6 cellular contexts compared by ENCODE assay signal in the genomic region with DNA sequence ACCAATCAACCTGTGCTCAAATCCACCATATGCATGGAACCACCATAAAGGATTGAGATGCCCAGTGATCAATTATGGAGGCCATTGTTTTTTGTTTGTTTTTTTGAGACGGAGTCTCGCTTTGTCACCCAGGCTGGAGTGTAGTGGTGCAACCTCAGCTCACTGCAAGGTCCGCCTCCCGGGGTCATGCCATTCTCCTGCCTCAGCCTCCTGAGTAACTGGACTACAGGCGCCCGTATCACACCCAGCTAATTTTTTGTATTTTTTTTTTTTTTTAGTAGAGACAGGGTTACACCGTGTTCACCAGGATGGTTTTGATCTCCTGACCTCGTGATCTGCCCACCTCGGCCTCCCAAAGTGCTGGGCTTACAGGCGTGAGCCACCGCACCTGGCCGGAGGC. TPM values are rescaled to one million over a fixed set of nuclear protein-coding genes. Genes with fewer than 3 reads are reported as not detected.
A peak's percentile ranks its signal among the peaks of the same experiment; 100 is the strongest.
DNase-seq lines count a peak whose midpoint lies in the region; ATAC-seq and TF ChIP-seq lines count a peak whose summit lies in the region.
"Not testable (repeated sequence)": the region's sequence is repeated elsewhere in the genome, so short reads cannot be mapped to it uniquely, and the experiment has no call there.

No MANE protein-coding gene starts in this region.

- DNase-seq in CD4-positive, alpha-beta T cell; activated CD4-positive, alpha-beta memory T cell treated with anti-CD3 and anti-CD28 coated beads for 36 hours; stimulated activated effector memory CD8-positive, alpha-beta T cell treated with anti-CD3 and anti-CD28 coated beads, Interleukin-12 subunit alpha, Interleukin-12 subunit beta, amount 100 ng/mL, for 72 hours (ENCODE audit: low spot score in 2 of 2): not testable (repeated sequence)

- H3K9me3 ChIP-seq in CD4-positive, alpha-beta T cell (ENCODE audit: control insufficient read depth, low read length); neutrophil: not testable (repeated sequence)

- H3K27me3 Mint-ChIP-seq in CD4-positive, alpha-beta T cell; activated CD4-positive, alpha-beta memory T cell treated with anti-CD3 and anti-CD28 coated beads for 36 hours; activated T-helper 17 cell treated with anti-CD3 and anti-CD28 coated beads, Interleukin-2, amount 50 U/mL, for 72 hours; stimulated activated naive CD8-positive, alpha-beta T cell treated with anti-CD3 and anti-CD28 coated beads, Interleukin-15, Interleukin-2, amounts not matched to agents 100 ng/mL and 50 ng/mL, for 24 hours: not testable (repeated sequence)

- TF ChIP-seq CTCF in CD4-positive, alpha-beta T cell (IDR thresholded peaks at IDR 0.05); neutrophil (IDR thresholded peaks at IDR 0.05): not testable (repeated sequence)

- H3K27me3 ChIP-seq in CD4-positive, alpha-beta T cell (ENCODE audit: control insufficient read depth, insufficient read depth, low read length); neutrophil: not testable (repeated sequence)

- H3K4me3 Mint-ChIP-seq in CD4-positive, alpha-beta T cell = peak overlapping the region; percentile 42
- not testable (repeated sequence) for H3K4me3 Mint-ChIP-seq in activated CD4-positive, alpha-beta memory T cell treated with anti-CD3 and anti-CD28 coated beads for 36 hours; stimulated activated effector memory CD8-positive, alpha-beta T cell treated with anti-CD3 and anti-CD28 coated beads, Interleukin-12 subunit alpha, Interleukin-12 subunit beta, amount 100 ng/mL, for 72 hours; stimulated activated naive CD8-positive, alpha-beta T cell treated with anti-CD3 and anti-CD28 coated beads, Interleukin-15, Interleukin-2, amounts not matched to agents 100 ng/mL and 50 ng/mL, for 24 hours
- H3K4me3 Mint-ChIP-seq in activated T-helper 17 cell treated with anti-CD3 and anti-CD28 coated beads, Interleukin-2, amount 50 U/mL, for 72 hours = peak overlapping the region; percentile 40

- H3K4me1 ChIP-seq in neutrophil (ENCODE audit: control insufficient read depth in 1 of 2, insufficient read depth in 1 of 2, low read depth in 1 of 2, low read length in 1 of 2) = peaks cover 45 to 47% of the 10 kb centered on the region in 2 experiments

- H3K4me3 ChIP-seq in neutrophil (ENCODE audit: low read depth in 1 of 2, low read length in 1 of 2) = not testable (repeated sequence)

- not testable (repeated sequence) for ATAC-seq in CD4-positive, alpha-beta T cell (ENCODE audit: poor library complexity); activated T-helper 17 cell treated with anti-CD3 and anti-CD28 coated beads, Interleukin-2, amount 50 U/mL, for 72 hours (replicated peaks); stimulated activated effector memory CD8-positive, alpha-beta T cell treated with anti-CD3 and anti-CD28 coated beads, Interleukin-12 subunit alpha, Interleukin-12 subunit beta, amount 100 ng/mL, for 72 hours

- H3K27ac ChIP-seq in CD4-positive, alpha-beta T cell (ENCODE audit: low read depth, low read length) = not testable (repeated sequence)
- H3K27ac ChIP-seq in neutrophil = peak overlapping the region; percentile 76

- peaks cover 39% of the 10 kb centered on the region for H3K36me3 Mint-ChIP-seq in CD4-positive, alpha-beta T cell (ENCODE audit: low read depth)
- peaks cover 25% of the 10 kb centered on the region for H3K36me3 Mint-ChIP-seq in activated CD4-positive, alpha-beta memory T cell treated with anti-CD3 and anti-CD28 coated beads for 36 hours
- peaks cover 90% of the 10 kb centered on the region for H3K36me3 Mint-ChIP-seq in activated T-helper 17 cell treated with anti-CD3 and anti-CD28 coated beads, Interleukin-2, amount 50 U/mL, for 72 hours (ENCODE audit: low read depth)
- H3K36me3 Mint-ChIP-seq in stimulated activated effector memory CD8-positive, alpha-beta T cell treated with anti-CD3 and anti-CD28 coated beads, Interleukin-12 subunit alpha, Interleukin-12 subunit beta, amount 100 ng/mL, for 72 hours = peaks cover 38% of the 10 kb centered on the region
- peaks cover 45% of the 10 kb centered on the region for H3K36me3 Mint-ChIP-seq in stimulated activated naive CD8-positive, alpha-beta T cell treated with anti-CD3 and anti-CD28 coated beads, Interleukin-15, Interleukin-2, amounts not matched to agents 100 ng/mL and 50 ng/mL, for 24 hours (ENCODE audit: low read depth)

- peaks cover 54% of the 10 kb centered on the region for H3K36me3 ChIP-seq in neutrophil

- intact Hi-C loops in CD4-positive, alpha-beta T cell (cut with DNase I, micrococcal nuclease); activated CD4-positive, alpha-beta memory T cell treated with anti-CD3 and anti-CD28 coated beads for 36 hours (cut with micrococcal nuclease): not testable (repeated sequence)

- H3K4me1 Mint-ChIP-seq in CD4-positive, alpha-beta T cell (ENCODE audit: low read depth) = peaks cover 63% of the 10 kb centered on the region
- peaks cover 46% of the 10 kb centered on the region for H3K4me1 Mint-ChIP-seq in activated CD4-positive, alpha-beta memory T cell treated with anti-CD3 and anti-CD28 coated beads for 36 hours (ENCODE audit: low read depth)
- peaks cover 52% of the 10 kb centered on the region for H3K4me1 Mint-ChIP-seq in activated T-helper 17 cell treated with anti-CD3 and anti-CD28 coated beads, Interleukin-2, amount 50 U/mL, for 72 hours
- H3K4me1 Mint-ChIP-seq in stimulated activated effector memory CD8-positive, alpha-beta T cell treated with anti-CD3 and anti-CD28 coated beads, Interleukin-12 subunit alpha, Interleukin-12 subunit beta, amount 100 ng/mL, for 72 hours = peaks cover 55% of the 10 kb centered on the region
- peaks cover 49% of the 10 kb centered on the region for H3K4me1 Mint-ChIP-seq in stimulated activated naive CD8-positive, alpha-beta T cell treated with anti-CD3 and anti-CD28 coated beads, Interleukin-15, Interleukin-2, amounts not matched to agents 100 ng/mL and 50 ng/mL, for 24 hours (ENCODE audit: low read depth)

- POLR2A ChIA-PET in CD4-positive, alpha-beta T cell (lab: Charles Lee) = interaction anchor here (0.8 kb wide), 1 partner anchor 81 kb away, joined by 5 read pairs; a partner anchor contains a TSS
- POLR2A ChIA-PET in activated CD4-positive, alpha-beta memory T cell treated with anti-CD3 and anti-CD28 coated beads for 36 hours (lab: Charles Lee) = interaction anchor here (1.1 kb wide), 1 partner anchor 10 kb away, joined by 3 read pairs; no protein-coding TSS in a partner anchor

- H3K9me3 Mint-ChIP-seq in CD4-positive, alpha-beta T cell; activated CD4-positive, alpha-beta memory T cell treated with anti-CD3 and anti-CD28 coated beads for 36 hours; activated T-helper 17 cell treated with anti-CD3 and anti-CD28 coated beads, Interleukin-2, amount 50 U/mL, for 72 hours; stimulated activated effector memory CD8-positive, alpha-beta T cell treated with anti-CD3 and anti-CD28 coated beads, Interleukin-12 subunit alpha, Interleukin-12 subunit beta, amount 100 ng/mL, for 72 hours; stimulated activated naive CD8-positive, alpha-beta T cell treated with anti-CD3 and anti-CD28 coated beads, Interleukin-15, Interleukin-2, amounts not matched to agents 100 ng/mL and 50 ng/mL, for 24 hours: not testable (repeated sequence)

- peak overlapping the region; percentile 90 for H3K27ac Mint-ChIP-seq in CD4-positive, alpha-beta T cell
- peak overlapping the region; percentile 28 for H3K27ac Mint-ChIP-seq in activated CD4-positive, alpha-beta memory T cell treated with anti-CD3 and anti-CD28 coated beads for 36 hours
- H3K27ac Mint-ChIP-seq in activated T-helper 17 cell treated with anti-CD3 and anti-CD28 coated beads, Interleukin-2, amount 50 U/mL, for 72 hours = peak overlapping the region; percentile 78
- peak overlapping the region; percentile 49 for H3K27ac Mint-ChIP-seq in stimulated activated effector memory CD8-positive, alpha-beta T cell treated with anti-CD3 and anti-CD28 coated beads, Interleukin-12 subunit alpha, Interleukin-12 subunit beta, amount 100 ng/mL, for 72 hours
- peak overlapping the region; percentile 60 for H3K27ac Mint-ChIP-seq in stimulated activated naive CD8-positive, alpha-beta T cell treated with anti-CD3 and anti-CD28 coated beads, Interleukin-15, Interleukin-2, amounts not matched to agents 100 ng/mL and 50 ng/mL, for 24 hours

- CTCF ChIA-PET in CD4-positive, alpha-beta T cell (lab: Charles Lee) = not testable (repeated sequence)
- CTCF ChIA-PET in activated CD4-positive, alpha-beta memory T cell treated with anti-CD3 and anti-CD28 coated beads for 36 hours (lab: Charles Lee) = interaction anchor here (0.7 to 1.1 kb wide), 3 partner anchors 80 to 97 kb away, joined by 3 read pairs; a partner anchor contains a TSS

RNA-seq across cellular contexts. Expression of a gene that starts 30.5 kb away (rescaled TPM):
- total RNA-seq in CD4-positive, alpha-beta T cell = 10 to 100 TPM; 36.5 to 37.8 TPM
- total RNA-seq in activated CD4-positive, alpha-beta memory T cell treated with anti-CD3 and anti-CD28 coated beads for 36 hours = 10 to 100 TPM; 87.7 to 89.1 TPM
- total RNA-seq in activated T-helper 17 cell treated with anti-CD3 and anti-CD28 coated beads, Interleukin-2, amount 50 U/mL, for 72 hours = 100 to 1,000 TPM; 101 to 124 TPM

Comparison
In these comparisons a context has a peak if more than half of its experiments do, and no peak if none do; other contexts are left out.
1. H3K27ac Mint-ChIP-seq: peak in every context shown above with its lines; median percentile 90 in CD4-positive, alpha-beta T cell; 78 in activated T-helper 17 cell treated with anti-CD3 and anti-CD28 coated beads, Interleukin-2, amount 50 U/mL, for 72 hours; 60 in stimulated activated naive CD8-positive, alpha-beta T cell treated with anti-CD3 and anti-CD28 coated beads, Interleukin-15, Interleukin-2, amounts not matched to agents 100 ng/mL and 50 ng/mL, for 24 hours; 49 in stimulated activated effector memory CD8-positive, alpha-beta T cell treated with anti-CD3 and anti-CD28 coated beads, Interleukin-12 subunit alpha, Interleukin-12 subunit beta, amount 100 ng/mL, for 72 hours; 28 in activated CD4-positive, alpha-beta memory T cell treated with anti-CD3 and anti-CD28 coated beads for 36 hours.